ENCODE assay signal across 8 cellular contexts in genomic region chr7:30162133-30162532, GRCh38. TPM values are rescaled to one million over a fixed set of nuclear protein-coding genes. Genes with fewer than 3 reads are reported as not detected.
DNase-seq lines count a peak whose midpoint lies in the region; ATAC-seq, FAIRE-seq and TF ChIP-seq lines count a peak whose summit lies in the region.

No MANE protein-coding gene starts in this region.

- H3K9me3 ChIP-seq in HepG2 (ENCODE audit: low read length) (no peaks in the 10 kb centered on the region), right lobe of liver (no peaks in the 10 kb centered on the region), right atrium auricular region (no peaks in the 10 kb centered on the region)

- POLR2A ChIA-PET in HepG2 (lab: Yijun Ruan, JAX): no interaction called here
- POLR2A ChIA-PET in activated CD4-positive, alpha-beta memory T cell treated with anti-CD3 and anti-CD28 coated beads, Interleukin-2, amount 10 ng/mL, durations not matched to agents 7 days and 5 days (lab: Charles Lee): no interaction called here

- H3K36me3 ChIP-seq in HepG2 (replicated peaks in 1 of 2; ENCODE audit: control insufficient read depth in 1 of 2, insufficient read depth in 2 of 2, low read length in 2 of 2): no peaks in the 10 kb centered on the region; a peak in 1 of 5 replicates
- no peaks in the 10 kb centered on the region for H3K36me3 ChIP-seq in right lobe of liver
- H3K36me3 ChIP-seq in right atrium auricular region: no peaks in the 10 kb centered on the region

- H4K20me1 ChIP-seq in HepG2 (ENCODE audit: insufficient read depth, low read length): no peaks in the 10 kb centered on the region

- peak overlapping the region; percentile 66 for H3K27ac Mint-ChIP-seq in activated CD4-positive, alpha-beta memory T cell treated with anti-CD3 and anti-CD28 coated beads, Interleukin-2, amount 10 ng/mL, durations not matched to agents 7 days and 5 days

- H3K4me2 ChIP-seq in HepG2 (ENCODE audit: low read depth, low read length): peak overlapping the region; percentile 43

- no peak for TF ChIP-seq RAD21 in HepG2 (CRISPR knock-in tag; IDR thresholded peaks at IDR 0.05)

- in situ Hi-C loops in HepG2 (cut with HindIII; ENCODE audit: extremely low pct_ligation_motif_present, low pct_unique_long_range_greater_than_20kb): loop anchor here (5.0 to 10.0 kb wide), 2 partner anchors 123 to 250 kb away; partner anchors contain the start of gene ZNRF2

- CTCF ChIA-PET in HepG2 (lab: Yijun Ruan, JAX; ENCODE audit: low intra/inter-chr PET ratio, low total read pairs): no interaction called here
- CTCF ChIA-PET in activated CD4-positive, alpha-beta memory T cell treated with anti-CD3 and anti-CD28 coated beads, Interleukin-2, amount 10 ng/mL, durations not matched to agents 7 days and 5 days (lab: Charles Lee): interaction anchor here (0.6 to 1.0 kb wide), 3 partner anchors 393 to 402 kb away, joined by 3 to 4 read pairs (median 3); no protein-coding TSS in a partner anchor

- no peak for TF ChIP-seq EP300 in HepG2 (IDR thresholded peaks at IDR 0.05; ENCODE audit: low read depth in 2 of 2, low read length in 2 of 2)
- TF ChIP-seq EP300 in HepG2 (CRISPR knock-in tag; IDR thresholded peaks at IDR 0.05; ENCODE audit: borderline replicate concordance): no peak

- H3K27ac ChIP-seq in HepG2 (ENCODE audit: extremely low read length, insufficient read depth, low read length) (no peak overlapping the region), right lobe of liver (no peak overlapping the region), layer of hippocampus (ENCODE audit: low read depth, low read length) (peak overlapping the region; percentile 82), right atrium auricular region (no peak overlapping the region)

- H3K9ac ChIP-seq in HepG2 (ENCODE audit: insufficient read depth, low read depth, low read length): peak overlapping the region; percentile 15; the same call in 1 of the 2 replicates

- H3K4me1 Mint-ChIP-seq in activated CD4-positive, alpha-beta memory T cell treated with anti-CD3 and anti-CD28 coated beads, Interleukin-2, amount 10 ng/mL, durations not matched to agents 7 days and 5 days: peaks cover 46% of the 10 kb centered on the region

- no peaks in the 10 kb centered on the region for H3K9me3 Mint-ChIP-seq in activated CD4-positive, alpha-beta memory T cell treated with anti-CD3 and anti-CD28 coated beads, Interleukin-2, amount 10 ng/mL, durations not matched to agents 7 days and 5 days

- FAIRE-seq in HepG2 (lab: Jason Lieb, UNC): no peak

- no peaks in the 10 kb centered on the region for H3K79me2 ChIP-seq in HepG2 (ENCODE audit: insufficient read depth, low read length)

- DNase-seq in HepG2 (ENCODE audit: low spot score) (no peak), right lobe of liver (no peak), COLO829 (ENCODE audit: low spot score) (no peak), right atrium auricular region (ENCODE audit: low spot score) (no peak)
- no peak for DNase-seq in activated CD4-positive, alpha-beta memory T cell treated with anti-CD3 and anti-CD28 coated beads, Interleukin-2, amount 10 ng/mL, durations not matched to agents 7 days and 5 days

- H3K4me3 ChIP-seq in HepG2 (replicated peaks in 1 of 3; ENCODE audit: insufficient read depth in 1 of 3, low read depth in 2 of 3, low read length in 3 of 3) (peak overlapping the region in 1 of 3 experiments; percentile 11; a peak in 2 of 6 replicates), right lobe of liver (no peak overlapping the region), right atrium auricular region (no peak overlapping the region)

- no peaks in the 10 kb centered on the region for H3K27me3 Mint-ChIP-seq in activated CD4-positive, alpha-beta memory T cell treated with anti-CD3 and anti-CD28 coated beads, Interleukin-2, amount 10 ng/mL, durations not matched to agents 7 days and 5 days

- H3K27me3 ChIP-seq in HepG2 (ENCODE audit: control insufficient read depth in 1 of 2, insufficient read depth in 2 of 2, low read length in 2 of 2): no peaks in the 10 kb centered on the region
- no peaks in the 10 kb centered on the region for H3K27me3 ChIP-seq in right lobe of liver
- no peaks in the 10 kb centered on the region for H3K27me3 ChIP-seq in layer of hippocampus (ENCODE audit: control insufficient read depth, insufficient read depth, low read length)
- H3K27me3 ChIP-seq in right atrium auricular region: no peaks in the 10 kb centered on the region

- ATAC-seq in HepG2: no peak
- no peak for ATAC-seq in right lobe of liver
- ATAC-seq in GM21423 (IDR thresholded peaks at IDR 0.05; ENCODE audit: unreplicated experiment): no peak
- no peak for ATAC-seq in activated CD4-positive, CD25-positive, alpha-beta regulatory T cell treated with anti-CD3 and anti-CD28 coated beads, Interleukin-2, amount 50 U/mL, for 24 hours

- intact Hi-C loops in HepG2 (cut with micrococcal nuclease; ENCODE audit: unreplicated experiment): loop anchor here (1.0 to 5.0 kb wide), 2 partner anchors 65 to 402 kb away; no protein-coding TSS in a partner anchor
- intact Hi-C loops in right lobe of liver (cut with DNase I): no loop called here

- TF ChIP-seq POLR2A in HepG2 (IDR thresholded peaks at IDR 0.05; ENCODE audit: insufficient read depth in 1 of 2, low read depth in 2 of 2, low read length in 2 of 2): no peak
- TF ChIP-seq POLR2A in right lobe of liver (IDR thresholded peaks at IDR 0.05): no peak

- no peak overlapping the region for H2AFZ ChIP-seq in HepG2 (ENCODE audit: low read length)

- TF ChIP-seq CTCF in HepG2 (CRISPR knock-in tag; IDR thresholded peaks at IDR 0.05): no peak
- TF ChIP-seq CTCF in right lobe of liver (IDR thresholded peaks at IDR 0.05): no peak
- no peak for TF ChIP-seq CTCF in right atrium auricular region (IDR thresholded peaks at IDR 0.05)

- H3K4me3 Mint-ChIP-seq in activated CD4-positive, alpha-beta memory T cell treated with anti-CD3 and anti-CD28 coated beads, Interleukin-2, amount 10 ng/mL, durations not matched to agents 7 days and 5 days: no peak overlapping the region

- no peaks in the 10 kb centered on the region for H3K36me3 Mint-ChIP-seq in activated CD4-positive, alpha-beta memory T cell treated with anti-CD3 and anti-CD28 coated beads, Interleukin-2, amount 10 ng/mL, durations not matched to agents 7 days and 5 days (ENCODE audit: low read depth)

- peaks cover 67% of the 10 kb centered on the region for H3K4me1 ChIP-seq in HepG2 (ENCODE audit: insufficient read depth, low read length)
- peaks cover 0 to 16% (median 7%) of the 10 kb centered on the region in 4 donors for H3K4me1 ChIP-seq in right lobe of liver
- peaks cover 0 to 18% of the 10 kb centered on the region in 2 donors for H3K4me1 ChIP-seq in right atrium auricular region

- BruUV-seq in HepG2 (replicated peaks; lab: Mats Ljungman, UMichigan): no TSS peak

- 49% methylated on average over 3 of the region's 3 CpGs for whole genome bisulfite sequencing in HepG2 (ENCODE audit: low lambda C conversion rate)
- 53% methylated on average over 3 of the region's 3 CpGs for WGBS in right lobe of liver (ENCODE audit: insufficient coverage, low coverage, low lambda C conversion rate, missing lambda C conversion rate)

TF ChIP-seq in HepG2, 621 proteins besides CTCF, POLR2A, EP300 and RAD21:
- no peak for TF ChIP-seq ZNF615 (CRISPR knock-in tag; IDR thresholded peaks at IDR 0.05; ENCODE audit: borderline replicate concordance)

RNA-seq across cellular contexts. Expression of gene MTURN, which starts 27.3 kb away (rescaled TPM):
- total RNA-seq in HepG2 (2016; rRNA removed; fragmentation: Illumina TruSeq; extraction: Trizol): 5.7 and 8.2 TPM in 2 replicates
- total RNA-seq in HepG2 (2016; cell fraction: cytosol; rRNA removed; fragmentation: Illumina TruSeq; extraction: Trizol; ENCODE audit: low read depth): 15.1 and 17.4 TPM in 2 replicates
- total RNA-seq in HepG2 (2016; cell fraction: insoluble cytoplasmic fraction; rRNA removed; fragmentation: Illumina TruSeq; extraction: Trizol): 5.7 and 6.1 TPM in 2 replicates
- 16.1 and 17.3 TPM in 2 replicates for total RNA-seq in HepG2 (2016; cell fraction: membrane; rRNA removed; fragmentation: Illumina TruSeq; extraction: Trizol)
- total RNA-seq in HepG2 (2016; cell fraction: nucleus; rRNA removed; fragmentation: Illumina TruSeq; extraction: Trizol): 5.2 and 6.6 TPM in 2 replicates
- polyA plus RNA-seq in HepG2 (2011; rRNA removed): 7.2 and 7.9 TPM in 2 replicates
- polyA plus RNA-seq in HepG2 (2011; cell fraction: cytosol; rRNA removed): 4.0 and 5.1 TPM in 2 replicates
- 8.4 and 11.0 TPM in 2 replicates for polyA plus RNA-seq in HepG2 (2011; cell fraction: nucleus; rRNA removed)
- polyA plus RNA-seq in HepG2 (2012): 4.8 and 6.5 TPM in 2 replicates
- 19.8 and 22.7 TPM in 2 replicates for polyA plus RNA-seq in HepG2 (2016; cell fraction: cytosol; fragmentation: Illumina TruSeq; extraction: Trizol; ENCODE audit: low read depth)
- 6.6 TPM in 2 replicates for polyA plus RNA-seq in HepG2 (2016; cell fraction: insoluble cytoplasmic fraction; fragmentation: Illumina TruSeq; extraction: Trizol; ENCODE audit: low read depth)
- polyA plus RNA-seq in HepG2 (2016; cell fraction: membrane; fragmentation: Illumina TruSeq; extraction: Trizol; ENCODE audit: low read depth): 16.0 and 17.6 TPM in 2 replicates
- 7.4 and 7.9 TPM in 2 replicates for polyA plus RNA-seq in HepG2 (2016; cell fraction: nucleus; fragmentation: Illumina TruSeq; extraction: Trizol; ENCODE audit: insufficient read depth, low read depth)
- polyA minus RNA-seq in HepG2 (2011; rRNA and poly(A)+ RNA removed; ENCODE audit: low replicate concordance): 4.1 TPM in 2 replicates
- polyA minus RNA-seq in HepG2 (2011; cell fraction: cytosol; rRNA and poly(A)+ RNA removed): 1.8 and 4.4 TPM in 2 replicates
- 12.1 and 12.6 TPM in 2 replicates for polyA minus RNA-seq in HepG2 (2011; cell fraction: nucleus; rRNA and poly(A)+ RNA removed)
- 1 to 10 TPM; 2.2 to 5.2 (median 2.9) TPM for total RNA-seq in right lobe of liver
- total RNA-seq in activated CD4-positive, alpha-beta memory T cell treated with anti-CD3 and anti-CD28 coated beads, Interleukin-2, amount 10 ng/mL, durations not matched to agents 7 days and 5 days: 1 to 10 TPM; 2.3 to 2.7 TPM
- total RNA-seq in right atrium auricular region: 10 to 100 TPM; 17.4 to 65.4 TPM
